In genomic region chr3:129620828-129621605, GRCh38 we compare ENCODE assay signal across 21 cellular contexts. TPM values are rescaled to one million over a fixed set of nuclear protein-coding genes. Genes with fewer than 3 reads are reported as not detected.
DNase-seq lines count a peak whose midpoint lies in the region; ATAC-seq and TF ChIP-seq lines count a peak whose summit lies in the region.
"Had no signal": no experiment of that assay in that cellular context is flagged by ENCODE, and none has a peak within 500 bp of the region (broad histone marks: within the 10 kb centered on the region; RNA-seq: fewer than 3 reads in every experiment).

No MANE protein-coding gene starts in this region.

- no peaks in the 10 kb centered on the region for H3K9me3 ChIP-seq in HEK293 (ENCODE audit: control insufficient read depth, insufficient read depth, low read depth, low read length)
- H3K9me3 ChIP-seq in left lung: no peaks in the 10 kb centered on the region
- peaks cover 5% of the 10 kb centered on the region for H3K9me3 ChIP-seq in trophoblast cell (ENCODE audit: insufficient read depth, low read depth, low read length)
- H3K9me3 ChIP-seq: prostate gland had no signal

- peak; percentile 2 for DNase-seq in Ammon's horn (ENCODE audit: low spot score)
- peak; percentile 31 to 73 for DNase-seq in left lung
- DNase-seq in trophoblast cell: no peak
- DNase-seq in activated CD8-positive, alpha-beta memory T cell treated with anti-CD3 and anti-CD28 coated beads for 24 hours: no peak
- DNase-seq in GM13977 (ENCODE audit: low spot score): no peak
- DNase-seq: activated B cell treated with CpG ODN at 0.5 μM for 24 hours; activated CD4-positive, alpha-beta memory T cell treated with anti-CD3 and anti-CD28 coated beads for 36 hours; activated effector memory CD4-positive, alpha-beta T cell treated with Interleukin-2 at 50 U/mL for 16 hours; activated naive CD8-positive, alpha-beta T cell treated with anti-CD3 and anti-CD28 coated beads, Interleukin-2, amount 10 ng/mL, durations not matched to agents 7 days and 5 days; central memory CD4-positive, alpha-beta T cell; IMR-90; midbrain; NCI-H1092; NCI-H187 treated with DMSO at 0.1 percent for 48 hours; NCI-H748 treated with DMSO at 0.1 percent for 48 hours; stimulated activated CD4-positive, alpha-beta T cell treated with anti-CD3 and anti-CD28 coated beads, Interleukin-2, amount 100 ng/mL, for 24 hours; T-helper 9 cell had no signal

- CTCF ChIA-PET in HEK293 (lab: Yijun Ruan, JAX): interaction anchor here (0.7 kb wide), 1 partner anchor 41 kb away, joined by 4 read pairs; no protein-coding TSS in a partner anchor

- no peak overlapping the region for H3K14ac ChIP-seq in trophoblast cell (ENCODE audit: low read length)

- POLR2A ChIA-PET in HEK293 (lab: Yijun Ruan, JAX): no interaction called here

- in situ Hi-C loops in GM13977 (cut with MboI; ENCODE audit: low pct_unique_long_range_greater_than_20kb, low sequenced_read_pairs, unreplicated experiment): no loop called here

- intact Hi-C loops in left lung (cut with DNase I): no loop called here

- no peaks in the 10 kb centered on the region for H3K4me1 ChIP-seq in HEK293 (ENCODE audit: control insufficient read depth, insufficient read depth, low read length)
- H3K4me1 ChIP-seq in left lung: peaks cover 45 to 90% of the 10 kb centered on the region in 2 donors
- H3K4me1 ChIP-seq in trophoblast cell (ENCODE audit: control insufficient read depth in 1 of 2, insufficient read depth in 2 of 2, low read length in 2 of 2): peaks cover 40 to 44% of the 10 kb centered on the region in 2 experiments

- H3K18ac ChIP-seq in trophoblast cell (ENCODE audit: low read length): peak overlapping the region; percentile 60

- H3K4ac ChIP-seq in trophoblast cell (ENCODE audit: low read depth, low read length): no peak overlapping the region

- H2AFZ ChIP-seq in trophoblast cell (ENCODE audit: insufficient read depth, low read length, poor library complexity): no peak overlapping the region

- H3K4me3 ChIP-seq in HEK293 (ENCODE audit: low read depth, low read length) (no peak overlapping the region), left lung (no peak overlapping the region), trophoblast cell (ENCODE audit: low read depth, low read length) (no peak overlapping the region)
- H3K4me3 ChIP-seq: prostate gland, skin epidermis had no signal

- H3K27ac ChIP-seq in HEK293 (ENCODE audit: extremely low read depth, low read depth, low read length) (no peak overlapping the region), left lung (no peak overlapping the region), trophoblast cell (ENCODE audit: low read depth, low read length) (no peak overlapping the region)
- H3K27ac ChIP-seq: prostate gland had no signal

- H4K12ac ChIP-seq in trophoblast cell (ENCODE audit: low read depth, low read length): no peak overlapping the region

- peaks cover 37% of the 10 kb centered on the region for H3K79me1 ChIP-seq in trophoblast cell (ENCODE audit: low read length)

- ATAC-seq in left lung (no peak), GM21528 (IDR thresholded peaks at IDR 0.05; ENCODE audit: low FRiP score, unreplicated experiment) (no peak)

- no peak overlapping the region for H3K4me2 ChIP-seq in trophoblast cell (ENCODE audit: low read length)

- H3K27me3 ChIP-seq in left lung (no peaks in the 10 kb centered on the region), trophoblast cell (ENCODE audit: insufficient read depth, low read length) (no peaks in the 10 kb centered on the region)

- H3K36me3 ChIP-seq in HEK293 (ENCODE audit: control insufficient read depth in 2 of 2, insufficient read depth in 1 of 2, low read length in 2 of 2) (no peaks in the 10 kb centered on the region), left lung (no peaks in the 10 kb centered on the region), trophoblast cell (ENCODE audit: control insufficient read depth in 1 of 2, insufficient read depth in 2 of 2, low read length in 2 of 2) (no peaks in the 10 kb centered on the region)
- H3K36me3 ChIP-seq: prostate gland had no signal

- H3K79me2 ChIP-seq in trophoblast cell (ENCODE audit: control insufficient read depth, insufficient read depth, low read length, poor library complexity): no peaks in the 10 kb centered on the region

- H3K23ac ChIP-seq in trophoblast cell (ENCODE audit: low read length): no peak overlapping the region

- no peak overlapping the region for H2BK5ac ChIP-seq in trophoblast cell (ENCODE audit: low read depth, low read length, poor library complexity)

- H3K9ac ChIP-seq in trophoblast cell (ENCODE audit: low read length): no peak overlapping the region

- no peak overlapping the region for H2AK5ac ChIP-seq in trophoblast cell (ENCODE audit: low read length)

- no peak for TF ChIP-seq CTCF in HEK293 (tag by site-specific recombination; IDR thresholded peaks at IDR 0.05)
- no peak for TF ChIP-seq CTCF in left lung (IDR thresholded peaks at IDR 0.05)
- no peak for TF ChIP-seq CTCF in GM13977 (IDR thresholded peaks at IDR 0.05; ENCODE audit: extremely low read depth, insufficient read depth, missing control alignments)

- no peak overlapping the region for H2BK120ac ChIP-seq in trophoblast cell (ENCODE audit: insufficient read depth, low read length, poor library complexity)

- WGBS in trophoblast cell (ENCODE audit: extremely low coverage, insufficient coverage, insufficient read length): no CpG with 5 or more reads among the region's 18 CpGs

- peak overlapping the region; percentile 3 for H4K8ac ChIP-seq in trophoblast cell (ENCODE audit: low read depth, low read length)

- H2BK12ac ChIP-seq in trophoblast cell (ENCODE audit: low read length): no peak overlapping the region

- H4K91ac ChIP-seq in trophoblast cell (ENCODE audit: low read depth, low read length): peak overlapping the region; percentile 38

TF ChIP-seq in HEK293, 187 proteins besides CTCF, POLR2A, EP300 and RAD21:
- TF ChIP-seq ZNF585B (tag by site-specific recombination; IDR thresholded peaks at IDR 0.05): no peak
- TF ChIP-seq SCRT1 (tag by site-specific recombination; IDR thresholded peaks at IDR 0.05; ENCODE audit: borderline replicate concordance): no peak
- TF ChIP-seq ZFHX2 (tag by site-specific recombination; conservative IDR thresholded peaks at IDR 0.05): peak; percentile 48
- no peak for TF ChIP-seq ZBTB17 (tag by site-specific recombination; IDR thresholded peaks at IDR 0.05)

RNA-seq across cellular contexts. Expression of gene PLXND1, which starts 14.5 kb away (rescaled TPM):
- 100 to 1,000 TPM; 198 to 259 TPM for total RNA-seq in left lung
- 282 and 293 TPM in 2 replicates for polyA plus RNA-seq in trophoblast cell (2013)

Comparison
In these comparisons a context has a peak if more than half of its experiments do, and no peak if none do; other contexts are left out.
1. DNase-seq: peak in Ammon's horn (single experiment) and left lung (2 of 2); none in trophoblast cell (0 of 2), activated CD8-positive, alpha-beta memory T cell treated with anti-CD3 and anti-CD28 coated beads for 24 hours (single experiment) and GM13977 (single experiment).